14 cellular contexts compared by ENCODE assay signal in the genomic region with DNA sequence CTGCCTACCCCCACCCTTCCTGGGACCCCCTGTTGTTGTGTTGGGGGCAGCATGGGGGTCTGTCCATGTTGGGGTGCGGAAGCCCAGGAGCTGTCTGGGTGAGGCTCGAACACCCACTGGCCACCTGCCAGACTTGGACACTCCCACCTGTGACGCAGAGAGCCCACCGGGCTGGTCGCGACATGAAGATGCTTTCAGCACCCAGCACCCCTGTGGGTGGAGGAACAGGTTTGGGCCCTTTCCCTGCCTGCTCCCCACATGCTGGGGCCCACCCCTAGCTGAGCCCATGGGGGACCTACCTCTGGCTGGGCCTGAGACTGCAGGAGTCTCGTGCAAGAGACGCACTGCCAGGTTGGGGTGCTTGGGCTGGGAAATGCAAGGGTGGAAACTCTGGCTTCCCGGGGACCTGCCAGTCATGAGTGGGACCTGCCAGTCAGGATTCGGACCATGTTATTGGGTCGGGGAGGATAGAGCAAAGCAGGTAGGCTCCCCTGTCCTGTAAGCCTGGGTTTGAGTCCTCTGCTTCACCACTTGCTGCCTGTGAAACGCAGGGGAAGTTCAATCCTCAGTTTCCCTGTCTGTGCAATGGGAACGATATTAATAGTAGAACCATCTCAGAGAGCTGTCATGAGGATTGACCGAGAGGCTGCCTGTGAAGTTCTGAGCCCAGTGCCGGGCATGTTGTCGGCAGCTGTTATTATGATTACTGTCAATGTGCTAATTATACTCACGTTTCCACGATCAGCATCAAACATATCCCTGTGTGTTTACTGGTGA. TPM values are rescaled to one million over a fixed set of nuclear protein-coding genes. Genes with fewer than 3 reads are reported as not detected.
A peak's percentile ranks its signal among the peaks of the same experiment; 100 is the strongest.
DNase-seq lines count a peak whose midpoint lies in the region; ATAC-seq and TF ChIP-seq lines count a peak whose summit lies in the region.
"Had no signal": no experiment of that assay in that cellular context is flagged by ENCODE, and none has a peak within 500 bp of the region (broad histone marks: within the 10 kb centered on the region; RNA-seq: fewer than 3 reads in every experiment).

No MANE protein-coding gene starts in this region.

- no peaks in the 10 kb centered on the region for H3K9me3 ChIP-seq in RWPE2 (ENCODE audit: severe bottlenecking)
- no peaks in the 10 kb centered on the region for H3K9me3 ChIP-seq in transverse colon
- H3K9me3 ChIP-seq: thoracic aorta had no signal

- in situ Hi-C loops in transverse colon (cut with MboI; ENCODE audit: low pct_ligation_motif_present in 1 of 4, low pct_unique_long_range_greater_than_20kb in 1 of 4, low sequenced_read_pairs in 3 of 4), result no loop called here

- ATAC-seq in RWPE2 (ENCODE audit: low read depth), result peak; percentile 32
- ATAC-seq in GM18858 (IDR thresholded peaks at IDR 0.05; ENCODE audit: unreplicated experiment), result no peak

- H3K4me3 ChIP-seq in RWPE2 (ENCODE audit: severe bottlenecking) (no peak overlapping the region), transverse colon (no peak overlapping the region)
- H3K4me3 ChIP-seq: thoracic aorta had no signal

- TF ChIP-seq EP300 in transverse colon (IDR thresholded peaks at IDR 0.05; ENCODE audit: low read depth), result no peak

- no peak for TF ChIP-seq POLR2A in transverse colon (IDR thresholded peaks at IDR 0.05)

- 75% methylated on average over 18 of the region's 18 CpGs; no CpG with 5 or more reads in 1 of the 2 donors for WGBS in transverse colon (ENCODE audit: low coverage in 1 of 2), 2 donors

- intact Hi-C loops in transverse colon (cut with DNase I; ENCODE audit: low total_unique reads), result no loop called here

- H3K36me3 ChIP-seq in RWPE2 (ENCODE audit: low read depth) (0 out of 2 replicates have a peak, but pooled peaks cover 4% of the 10 kb centered on the region), transverse colon (no peaks in the 10 kb centered on the region)
- H3K36me3 ChIP-seq: thoracic aorta had no signal

- H3K27me3 ChIP-seq in RWPE2 (ENCODE audit: insufficient read depth, poor library complexity, severe bottlenecking) (no peaks in the 10 kb centered on the region), transverse colon (no peaks in the 10 kb centered on the region)

- H3K27ac ChIP-seq in RWPE2 (ENCODE audit: poor library complexity, severe bottlenecking) (peak overlapping the region; percentile 92), epithelial cell of prostate (peak overlapping the region; percentile 92), transverse colon (peak overlapping the region; percentile 84 to 89 (median 88))

- TF ChIP-seq CTCF in RWPE2 (IDR thresholded peaks at IDR 0.05; ENCODE audit: poor library complexity, severe bottlenecking) (no peak), transverse colon (IDR thresholded peaks at IDR 0.05) (no peak), GM10266 (IDR thresholded peaks at IDR 0.05; ENCODE audit: control insufficient read depth, insufficient read depth, low read depth, missing control alignments) (no peak)

- H3K4me1 ChIP-seq in RWPE2 (ENCODE audit: insufficient read depth, poor library complexity, severe bottlenecking), result peaks cover 52% of the 10 kb centered on the region
- peaks cover 23 to 66% (median 38%) of the 10 kb centered on the region in 4 donors for H3K4me1 ChIP-seq in transverse colon

- DNase-seq in RWPE2 (ENCODE audit: low spot score), result peak; percentile 77
- no peak for DNase-seq in epithelial cell of prostate (ENCODE audit: low read depth, low spot score)
- peak; percentile 53 for DNase-seq in myocyte (ENCODE audit: low read depth)
- no peak for DNase-seq in transverse colon
- DNase-seq in hepatic stellate cell (ENCODE audit: low spot score), result no peak
- DNase-seq in GM10266 (ENCODE audit: extremely low spot score), result no peak
- no peak for DNase-seq in HuH-7.5 (ENCODE audit: low spot score)
- DNase-seq: HCEC 1CT; SHP77 treated with DMSO at 0.1 percent for 48 hours; stimulated activated CD4-positive, alpha-beta T cell treated with anti-CD3 and anti-CD28 coated beads, Interleukin-4, amount 100 ng/mL, for 4 hours had no signal

RNA-seq across cellular contexts. Expression of a gene that starts 24.1 kb away (rescaled TPM):
- total RNA-seq in myocyte, result 10.4 and 11.2 TPM in 2 replicates
- 11.1 TPM for polyA plus RNA-seq in myocyte (2012)
- 100 to 1,000 TPM in 3 of 4 donors, 10 to 100 TPM in 1; 83.1 to 162 (median 105) TPM for total RNA-seq in transverse colon

RNA-seq across cellular contexts. Expression of a gene that starts 30.1 kb away (rescaled TPM):
- total RNA-seq in myocyte (not detected in 2 replicates), transverse colon (not detected)
- not detected for polyA plus RNA-seq in myocyte (2012)
- total RNA-seq: dermis microvascular lymphatic vessel endothelial cell, NCI-H460, thoracic aorta had no signal

Comparison
In these comparisons a context has a peak if more than half of its experiments do, and no peak if none do; other contexts are left out.
1. DNase-seq: peak in RWPE2 (single experiment) and myocyte (single experiment); none in epithelial cell of prostate (single experiment), transverse colon (single experiment), hepatic stellate cell (single experiment), GM10266 (single experiment) and HuH-7.5 (single experiment).
2. Peak in every context shown above with its lines, with median percentiles within 50 percentile points of each other: H3K27ac ChIP-seq.